16 cellular contexts compared by ENCODE assay signal in genomic region chr19:30391052-30391451, GRCh38. TPM values are rescaled to one million over a fixed set of nuclear protein-coding genes. Genes with fewer than 3 reads are reported as not detected.
DNase-seq lines count a peak whose midpoint lies in the region; ATAC-seq and TF ChIP-seq lines count a peak whose summit lies in the region.
"Had no signal": no experiment of that assay in that cellular context is flagged by ENCODE, and none has a peak within 500 bp of the region (broad histone marks: within the 10 kb centered on the region; RNA-seq: fewer than 3 reads in every experiment).

No MANE protein-coding gene starts in this region.

- H3K9me3 Mint-ChIP-seq in GM23338, result no peaks in the 10 kb centered on the region
- no peaks in the 10 kb centered on the region for H3K9me3 Mint-ChIP-seq in WTC11
- H3K9me3 Mint-ChIP-seq in type B pancreatic cell, result no peaks in the 10 kb centered on the region

- H3K9ac ChIP-seq in colonic mucosa (ENCODE audit: low read depth in 2 of 2, low read length in 2 of 2), result no peak overlapping the region

- no peaks in the 10 kb centered on the region for H3F3A ChIP-seq in GM23338 (replicated peaks; ENCODE audit: low read depth)

- DNase-seq in GM23338 (ENCODE audit: low spot score), result no peak
- DNase-seq in WTC11 (ENCODE audit: low spot score), result no peak
- peak; percentile 87 for DNase-seq in esophagus muscularis mucosa (ENCODE audit: extremely low spot score)
- peak; percentile 27 for DNase-seq in type B pancreatic cell (ENCODE audit: extremely low spot score, unreplicated experiment)
- DNase-seq in NCI-H510A treated with DMSO at 0.1 percent for 48 hours (lab: John Stamatoyannopoulos, UW), result no peak
- no peak for DNase-seq in SIG-M5 (lab: John Stamatoyannopoulos, UW)
- DNase-seq in colonic mucosa, result no peak
- DNase-seq: BE2C; Caco-2; CD8-positive, alpha-beta memory T cell; DND-41; GDM1; H7 had no signal

- CTCF ChIA-PET in WTC11 (lab: Charles Lee), result interaction anchor here (1.2 to 2.0 kb wide), 3 partner anchors 12 to 162 kb away, joined by 3 to 7 read pairs (median 4); no protein-coding TSS in a partner anchor

- H3K27me3 ChIP-seq in GM23338 (ENCODE audit: insufficient read depth) (no peaks in the 10 kb centered on the region), esophagus muscularis mucosa (peaks cover 0 to 43% (median 0%) of the 10 kb centered on the region in 4 donors), colonic mucosa (no peaks in the 10 kb centered on the region)
- H3K27me3 ChIP-seq: BE2C had no signal

- H3K36me3 ChIP-seq in GM23338 (ENCODE audit: insufficient read depth) (no peaks in the 10 kb centered on the region), esophagus muscularis mucosa (no peaks in the 10 kb centered on the region), colonic mucosa (no peaks in the 10 kb centered on the region)
- H3K36me3 ChIP-seq: BE2C had no signal

- POLR2A ChIA-PET in WTC11 (lab: Charles Lee), result no interaction called here

- no peak for TF ChIP-seq POLR2A in esophagus muscularis mucosa (IDR thresholded peaks at IDR 0.05; ENCODE audit: low read depth)

- H3K27me3 Mint-ChIP-seq in GM23338 (ENCODE audit: insufficient read depth, low read depth, poor library complexity) (peaks cover 11% of the 10 kb centered on the region), WTC11 (ENCODE audit: low read depth) (peaks cover 12% of the 10 kb centered on the region), type B pancreatic cell (peaks cover 53% of the 10 kb centered on the region)

- H3K27ac ChIP-seq in GM23338 (ENCODE audit: low read depth) (no peak overlapping the region), esophagus muscularis mucosa (replicated peaks in 1 of 4) (no peak overlapping the region), colonic mucosa (no peak overlapping the region)
- H3K27ac ChIP-seq: A549 had no signal

- H3K27ac Mint-ChIP-seq in GM23338 (no peak overlapping the region), WTC11 (no peak overlapping the region), type B pancreatic cell (no peak overlapping the region)

- H3K4me2 ChIP-seq in GM23338, result peak overlapping the region; percentile 69
- H3K4me2 ChIP-seq: A549 had no signal

- intact Hi-C loops in esophagus muscularis mucosa (cut with DNase I) (no loop called here), colonic mucosa (cut with DNase I) (no loop called here)

- H3K4me3 Mint-ChIP-seq in GM23338 (no peak overlapping the region), WTC11 (peak overlapping the region; percentile 64; the same call in 1 of the 2 replicates), type B pancreatic cell (no peak overlapping the region)
- H3K4me3 Mint-ChIP-seq: CD8-positive, alpha-beta memory T cell had no signal

- peaks cover 26% of the 10 kb centered on the region for H3K4me1 Mint-ChIP-seq in GM23338
- H3K4me1 Mint-ChIP-seq in WTC11, result peaks cover 32% of the 10 kb centered on the region
- peaks cover 7% of the 10 kb centered on the region for H3K4me1 Mint-ChIP-seq in type B pancreatic cell (ENCODE audit: unreplicated experiment)
- H3K4me1 Mint-ChIP-seq: CD8-positive, alpha-beta memory T cell had no signal

- H3K36me3 Mint-ChIP-seq in GM23338 (ENCODE audit: low read depth) (no peaks in the 10 kb centered on the region), WTC11 (no peaks in the 10 kb centered on the region), type B pancreatic cell (no peaks in the 10 kb centered on the region)
- H3K36me3 Mint-ChIP-seq: CD8-positive, alpha-beta memory T cell had no signal

- no peak for ATAC-seq in GM23338
- no peak for ATAC-seq in WTC11
- ATAC-seq: A549, HepG2 had no signal

- H3K4me1 ChIP-seq in GM23338 (ENCODE audit: insufficient read depth) (peaks cover 23% of the 10 kb centered on the region), esophagus muscularis mucosa (peaks cover 0 to 3% (median 0%) of the 10 kb centered on the region in 4 donors), colonic mucosa (no peaks in the 10 kb centered on the region)
- H3K4me1 ChIP-seq: A549, Caco-2 had no signal

- H3K9me3 ChIP-seq in esophagus muscularis mucosa, result no peaks in the 10 kb centered on the region
- H3K9me3 ChIP-seq in colonic mucosa, result no peaks in the 10 kb centered on the region
- H3K9me3 ChIP-seq: A549, BE2C, Caco-2 had no signal

- no peak overlapping the region for H3K4me3 ChIP-seq in GM23338
- H3K4me3 ChIP-seq in esophagus muscularis mucosa, result no peak overlapping the region
- H3K4me3 ChIP-seq in colonic mucosa, result no peak overlapping the region
- H3K4me3 ChIP-seq: A549 had no signal

- 87% methylated on average over 5 of the region's 5 CpGs for WGBS in esophagus muscularis mucosa

- no peaks in the 10 kb centered on the region for H3K9me2 ChIP-seq in GM23338 (ENCODE audit: insufficient read depth)

- no peak for TF ChIP-seq EP300 in esophagus muscularis mucosa (IDR thresholded peaks at IDR 0.05)

- H4K20me1 ChIP-seq in GM23338 (replicated peaks; ENCODE audit: insufficient read depth), result no peaks in the 10 kb centered on the region

- H2AFZ ChIP-seq in GM23338, result peak overlapping the region; percentile 90

- no peak for TF ChIP-seq CTCF in GM23338 (conservative IDR thresholded peaks at IDR 0.05; ENCODE audit: low read depth in 2 of 2)
- TF ChIP-seq CTCF in WTC11 (IDR thresholded peaks at IDR 0.05), result no peak
- TF ChIP-seq CTCF in esophagus muscularis mucosa (IDR thresholded peaks at IDR 0.05), result no peak
- no peak for TF ChIP-seq CTCF in type B pancreatic cell (conservative IDR thresholded peaks at IDR 0.05)
- no peak for TF ChIP-seq CTCF in colonic mucosa (IDR thresholded peaks at IDR 0.05)

- H3K79me2 ChIP-seq in GM23338 (replicated peaks; ENCODE audit: insufficient read depth), result no peaks in the 10 kb centered on the region

TF ChIP-seq in GM23338, 12 proteins besides CTCF, POLR2A, EP300 and RAD21 (continues in another document):
- TF ChIP-seq JUNB (IDR thresholded peaks at IDR 0.05; ENCODE audit: unreplicated experiment), result no peak
- no peak for TF ChIP-seq NANOG (IDR thresholded peaks at IDR 0.05; ENCODE audit: borderline replicate concordance)
- no peak for TF ChIP-seq CREB1 (CRISPR knock-in tag; IDR thresholded peaks at IDR 0.05; ENCODE audit: low read depth)
- TF ChIP-seq ZNF331 (CRISPR knock-in tag; IDR thresholded peaks at IDR 0.05; ENCODE audit: low read depth), result no peak
- TF ChIP-seq ZNF114 (CRISPR knock-in tag; IDR thresholded peaks at IDR 0.05), result no peak

TF ChIP-seq in WTC11, 78 proteins besides CTCF, POLR2A, EP300 and RAD21:
- TF ChIP-seq MYBL2 (CRISPR knock-in tag; IDR thresholded peaks at IDR 0.05) (no peak), SMAD3 (CRISPR knock-in tag; IDR thresholded peaks at IDR 0.05; ENCODE audit: borderline replicate concordance) (no peak), EMX1 (CRISPR knock-in tag; IDR thresholded peaks at IDR 0.05) (no peak), GABPB1 (CRISPR knock-in tag; IDR thresholded peaks at IDR 0.05) (no peak), NR2C2 (CRISPR knock-in tag; IDR thresholded peaks at IDR 0.05) (no peak), ZNF232 (CRISPR knock-in tag; IDR thresholded peaks at IDR 0.05) (no peak), ZNF512 (CRISPR knock-in tag; IDR thresholded peaks at IDR 0.05; ENCODE audit: borderline replicate concordance) (no peak)
- TF ChIP-seq, protein P1, sequence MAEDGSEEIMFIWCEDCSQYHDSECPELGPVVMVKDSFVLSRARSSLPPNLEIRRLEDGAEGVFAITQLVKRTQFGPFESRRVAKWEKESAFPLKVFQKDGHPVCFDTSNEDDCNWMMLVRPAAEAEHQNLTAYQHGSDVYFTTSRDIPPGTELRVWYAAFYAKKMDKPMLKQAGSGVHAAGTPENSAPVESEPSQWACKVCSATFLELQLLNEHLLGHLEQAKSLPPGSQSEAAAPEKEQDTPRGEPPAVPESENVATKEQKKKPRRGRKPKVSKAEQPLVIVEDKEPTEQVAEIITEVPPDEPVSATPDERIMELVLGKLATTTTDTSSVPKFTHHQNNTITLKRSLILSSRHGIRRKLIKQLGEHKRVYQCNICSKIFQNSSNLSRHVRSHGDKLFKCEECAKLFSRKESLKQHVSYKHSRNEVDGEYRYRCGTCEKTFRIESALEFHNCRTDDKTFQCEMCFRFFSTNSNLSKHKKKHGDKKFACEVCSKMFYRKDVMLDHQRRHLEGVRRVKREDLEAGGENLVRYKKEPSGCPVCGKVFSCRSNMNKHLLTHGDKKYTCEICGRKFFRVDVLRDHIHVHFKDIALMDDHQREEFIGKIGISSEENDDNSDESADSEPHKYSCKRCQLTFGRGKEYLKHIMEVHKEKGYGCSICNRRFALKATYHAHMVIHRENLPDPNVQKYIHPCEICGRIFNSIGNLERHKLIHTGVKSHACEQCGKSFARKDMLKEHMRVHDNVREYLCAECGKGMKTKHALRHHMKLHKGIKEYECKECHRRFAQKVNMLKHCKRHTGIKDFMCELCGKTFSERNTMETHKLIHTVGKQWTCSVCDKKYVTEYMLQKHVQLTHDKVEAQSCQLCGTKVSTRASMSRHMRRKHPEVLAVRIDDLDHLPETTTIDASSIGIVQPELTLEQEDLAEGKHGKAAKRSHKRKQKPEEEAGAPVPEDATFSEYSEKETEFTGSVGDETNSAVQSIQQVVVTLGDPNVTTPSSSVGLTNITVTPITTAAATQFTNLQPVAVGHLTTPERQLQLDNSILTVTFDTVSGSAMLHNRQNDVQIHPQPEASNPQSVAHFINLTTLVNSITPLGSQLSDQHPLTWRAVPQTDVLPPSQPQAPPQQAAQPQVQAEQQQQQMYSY (CRISPR knock-in tag; IDR thresholded peaks at IDR 0.05), result no peak

RNA-seq across cellular contexts. Expression of gene ZNF536, which starts 18.9 kb away (rescaled TPM):
- 0.07 TPM in 1 of 2 replicates, not detected in the other for total RNA-seq in GM23338 (2014; rRNA removed; shearing (Covaris generic))
- 0.30 TPM in 1 of 2 replicates, not detected in the other for polyA plus RNA-seq in GM23338 (2016; fragmentation: Nextera tagmentation; extraction: Ambion mirVana)
- total RNA-seq in WTC11 (2021) (0.34 to 0.37 TPM (median 0.35 TPM) in 3 replicates), esophagus muscularis mucosa (1 to 10 TPM; 2.5 to 7.3 (median 5.6) TPM), type B pancreatic cell (ENCODE audit: low replicate concordance) (0.57 and 9.2 TPM in 2 replicates), colonic mucosa (1 to 10 TPM; 1.3 to 1.4 TPM)
- total RNA-seq: Caco-2; CD8-positive, alpha-beta memory T cell; HepG2 had no signal
- polyA plus RNA-seq: A549; AG04450; CD8-positive, alpha-beta memory T cell; HepG2 had no signal

Comparison
In these comparisons a context has a peak if more than half of its experiments do, and no peak if none do; other contexts are left out.
1. DNase-seq: peak in esophagus muscularis mucosa (single experiment) and type B pancreatic cell (single experiment); none in GM23338 (single experiment), WTC11 (single experiment), NCI-H510A treated with DMSO at 0.1 percent for 48 hours (single experiment), SIG-M5 (single experiment) and colonic mucosa (single experiment).